Comparison of ENCODE assay signal across 8 cellular contexts in genomic region chr10:69573056-69573806, GRCh38. TPM values are rescaled to one million over a fixed set of nuclear protein-coding genes. Genes with fewer than 3 reads are reported as not detected.
DNase-seq lines count a peak whose midpoint lies in the region; ATAC-seq, FAIRE-seq and TF ChIP-seq lines count a peak whose summit lies in the region.
"Had no signal": no experiment of that assay in that cellular context is flagged by ENCODE, and none has a peak within 500 bp of the region (broad histone marks: within the 10 kb centered on the region; RNA-seq: fewer than 3 reads in every experiment).

Gene NEUROG3 (minus strand): TSS chr10:69573422. CDS start chr10:69573043, 379 bp downstream.

- no peak for TF ChIP-seq EP300 in GM12878 (IDR thresholded peaks at IDR 0.05; ENCODE audit: borderline replicate concordance in 1 of 2, control insufficient read depth in 1 of 2, low read depth in 2 of 2, low read length in 2 of 2)

- peaks cover 20 to 29% of the 10 kb centered on the region in 2 experiments for H3K27me3 ChIP-seq in GM12878 (replicated peaks in 1 of 2; ENCODE audit: control insufficient read depth in 2 of 2, insufficient read depth in 2 of 2, low read length in 1 of 2)
- H3K27me3 ChIP-seq in neuron (ENCODE audit: insufficient read depth, low read length) = peaks cover 97% of the 10 kb centered on the region

- H3K79me2 ChIP-seq in GM12878 (ENCODE audit: control insufficient read depth, insufficient read depth, low read length) = no peaks in the 10 kb centered on the region

- H3K4me3 ChIP-seq in GM12878 (peak within 1 kb of the TSS; percentile 6; the same call in 1 of the 2 replicates), neuron (ENCODE audit: low read length) (peak within 1 kb of the TSS; percentile 54)

- in situ Hi-C loops in GM12878 (cut with MboI) = no loop called here

- H3K9ac ChIP-seq in GM12878 (ENCODE audit: control insufficient read depth, insufficient read depth, low read length) = no peak within 1 kb of the TSS

- WGBS in GM12878 (ENCODE audit: insufficient coverage, insufficient replicate concordance, low lambda C conversion rate, missing lambda C conversion rate) = 2% methylated on average over 46 of the region's 53 CpGs

- POLR2A ChIA-PET in GM12878 (lab: Charles Lee) = interaction anchor here (0.7 to 1.0 kb wide), 2 partner anchors 165 to 254 kb away, joined by 3 read pairs; no protein-coding TSS in a partner anchor

- intact Hi-C loops in GM12878 (cut with micrococcal nuclease; ENCODE audit: unreplicated experiment) = no loop called here

- FAIRE-seq in GM12878 (lab: Jason Lieb, UNC) = no peak

- TF ChIP-seq RAD21 in GM12878 (IDR thresholded peaks at IDR 0.05; ENCODE audit: insufficient read depth, low read depth, low read length) = no peak

- RAD21 ChIA-PET in GM12878 (lab: Charles Lee; ENCODE audit: unreplicated experiment) = no interaction called here

- no peak for TF ChIP-seq CTCF in GM12878 (IDR thresholded peaks at IDR 0.05 in 2 of 3, conservative IDR thresholded peaks at IDR 0.05 in 1 of 3; ENCODE audit: control insufficient read depth in 2 of 3, extremely low read depth in 1 of 3, insufficient read depth in 1 of 3, low read depth in 3 of 3, low read length in 3 of 3)

- ATAC-seq in GM18873 (IDR thresholded peaks at IDR 0.05; ENCODE audit: low FRiP score, unreplicated experiment) (peak; percentile 47), HG03439 (IDR thresholded peaks at IDR 0.05; ENCODE audit: unreplicated experiment) (peak; percentile 71), GM12878 (peak; percentile 88)

- H4K20me1 ChIP-seq in GM12878 (ENCODE audit: control insufficient read depth, insufficient read depth) = no peaks in the 10 kb centered on the region

- SMC1A ChIA-PET in GM12878 (lab: Charles Lee; ENCODE audit: uncharacterized antibody, unreplicated experiment) = no interaction called here

- H3K36me3 ChIP-seq in GM12878 (ENCODE audit: control insufficient read depth in 2 of 2, insufficient read depth in 2 of 2, low read length in 1 of 2) (no peaks in the 10 kb centered on the region), neuron (ENCODE audit: insufficient read depth, low read length) (no peaks in the 10 kb centered on the region)

- no peak for TF ChIP-seq POLR2A in GM12878 (IDR thresholded peaks at IDR 0.05; ENCODE audit: low read depth, low read length)

- peak within 1 kb of the TSS; percentile 39 for H2AFZ ChIP-seq in GM12878 (ENCODE audit: control insufficient read depth, low read depth, low read length)
- H2AFZ ChIP-seq in neuron (ENCODE audit: low read depth, low read length) = peak within 1 kb of the TSS; percentile 38

- DNase-seq in GM12878 (ENCODE audit: low read depth, low spot score) (peak; percentile 19), activated gamma-delta T cell treated with Interleukin-2 at 50 U/mL for 16 hours (no peak), COLO829 (ENCODE audit: low spot score) (no peak)
- DNase-seq in stimulated activated CD4-positive, alpha-beta T cell treated with anti-CD3 and anti-CD28 coated beads, Interleukin-12 subunit alpha, Interleukin-12 subunit beta, amount 100 ng/mL, for 4 hours = no peak

- H3K9me3 ChIP-seq in GM12878 (replicated peaks; ENCODE audit: control insufficient read depth, insufficient read depth, low read length) = no peaks in the 10 kb centered on the region; the same call in 2 of the 3 replicates
- no peaks in the 10 kb centered on the region for H3K9me3 ChIP-seq in neuron (ENCODE audit: low read length)

- H3K27ac ChIP-seq in GM12878 (ENCODE audit: control insufficient read depth, insufficient read depth) = no peak within 1 kb of the TSS

- CTCF ChIA-PET in GM12878 (lab: Yijun Ruan, JAX) = no interaction called here

- H3K4me1 ChIP-seq in GM12878 (ENCODE audit: control insufficient read depth, insufficient read depth, low read length) (peaks cover 8% of the 10 kb centered on the region; the same call in 1 of the 2 replicates), neuron (ENCODE audit: insufficient read depth, low read length) (peaks cover 25% of the 10 kb centered on the region)

- BruUV-seq in GM12878 (replicated peaks; lab: Mats Ljungman, UMichigan) = no TSS peak

- H3K4me2 ChIP-seq in GM12878 (ENCODE audit: control insufficient read depth, insufficient read depth) = peak within 1 kb of the TSS; percentile 54

TF ChIP-seq in GM12878, 131 proteins besides CTCF, POLR2A, EP300 and RAD21 (continues in another document):
- TF ChIP-seq RUNX3 (IDR thresholded peaks at IDR 0.05; ENCODE audit: low read length) (no peak), DPF2 (IDR thresholded peaks at IDR 0.05) (0 out of 2 replicates have a peak, but pooled peaks have one; percentile 47), HDAC2 (IDR thresholded peaks at IDR 0.05) (no peak), SKIL (IDR thresholded peaks at IDR 0.05; ENCODE audit: low read depth, poor library complexity, severe bottlenecking) (no peak), CREB1 (IDR thresholded peaks at IDR 0.05; ENCODE audit: low read depth) (no peak), ZNF592 (IDR thresholded peaks at IDR 0.05) (no peak), CHD2 (IDR thresholded peaks at IDR 0.05; ENCODE audit: borderline replicate concordance, low read depth, low read length) (peak; percentile 32; the same call in 1 of the 2 replicates), SPI1 (IDR thresholded peaks at IDR 0.05; ENCODE audit: borderline replicate concordance, insufficient read depth, low read depth, low read length) (peak; percentile 58; the same call in 1 of the 2 replicates), SREBF1 (IDR thresholded peaks at IDR 0.05; ENCODE audit: low read length) (no peak), IKZF1 (conservative IDR thresholded peaks at IDR 0.05) (peak; percentile 38), ATF3 (IDR thresholded peaks at IDR 0.05; ENCODE audit: borderline replicate concordance, extremely low read depth, low read depth, low read length) (no peak)

RNA-seq across cellular contexts. Expression of gene NEUROG3, which starts in this region (rescaled TPM):
- total RNA-seq in GM12878 (2013; cell fraction: nucleolus; rRNA removed) = 0.29 TPM in 1 of 2 replicates, not detected in the other
- total RNA-seq in GM12878 (2014; rRNA removed) (not detected in 2 replicates), GM12878 (2014; rRNA removed; fragmentation: Illumina TruSeq; extraction: Trizol) (not detected in 2 replicates), GM12878 (2021) (not detected in 2 replicates)
- not detected for polyA plus RNA-seq in GM12878 (2011; ENCODE audit: low read depth)
- polyA plus RNA-seq in GM12878 (2011; rRNA removed) (not detected in 2 replicates), GM12878 (2014; fragmentation: Illumina TruSeq; extraction: Trizol) (not detected in 2 replicates), GM12878 (2014; fragmentation: Nextera tagmentation; extraction: Ambion mirVana) (not detected), GM12878 (2014; rRNA removed) (not detected in 2 replicates), GM12878 (2016; fragmentation: Nextera tagmentation; extraction: Ambion mirVana) (not detected)
- polyA plus RNA-seq in GM12878 (2011; cell fraction: cytosol; rRNA removed) = 0.04 TPM in 1 of 2 replicates, not detected in the other
- polyA plus RNA-seq in GM12878 (2011; cell fraction: nucleus; rRNA removed) = 0.12 and 0.28 TPM in 2 replicates
- polyA plus RNA-seq in GM12878 (2012) = 0.11 TPM in 1 of 2 replicates, not detected in the other
- polyA minus RNA-seq in GM12878 (2011; rRNA and poly(A)+ RNA removed) = not detected in 2 replicates
- polyA minus RNA-seq in GM12878 (2011; cell fraction: cytosol; rRNA and poly(A)+ RNA removed) = not detected in 2 replicates
- not detected in 2 replicates for polyA minus RNA-seq in GM12878 (2011; cell fraction: nucleus; rRNA and poly(A)+ RNA removed)
- total RNA-seq: LHCN-M2 had no signal

Comparison
In these comparisons a context has a peak if more than half of its experiments do, and no peak if none do; other contexts are left out.
1. Peak in DNase-seq, ATAC-seq, H3K4me3 ChIP-seq and H3K4me2 ChIP-seq in GM12878; RNA of the gene not detected or under 1 TPM.